In genomic region chr2:16629770-16630169, GRCh38 we compare ENCODE assay signal across 16 cellular contexts.
"Had no signal": no experiment of that assay in that cellular context is flagged by ENCODE, and none has a peak within 500 bp of the region (broad histone marks: within the 10 kb centered on the region; RNA-seq: fewer than 3 reads in every experiment).

No MANE protein-coding gene starts in this region.

- ATAC-seq: activated CD8-positive, alpha-beta memory T cell treated with anti-CD3 and anti-CD28 coated beads, Interleukin-2, amount 10 ng/mL, durations not matched to agents 7 days and 5 days; gastrocnemius medialis; naive thymus-derived CD8-positive, alpha-beta T cell had no signal

- H3K27ac Mint-ChIP-seq: activated CD8-positive, alpha-beta memory T cell treated with anti-CD3 and anti-CD28 coated beads, Interleukin-2, amount 10 ng/mL, durations not matched to agents 7 days and 5 days; endodermal cell had no signal

- DNase-seq: activated CD4-positive, alpha-beta T cell treated with anti-CD3 and anti-CD28 coated beads, Interleukin-2, amount 50 U/mL, for 48 hours; activated CD8-positive, alpha-beta memory T cell treated with anti-CD3 and anti-CD28 coated beads, Interleukin-2, amount 10 ng/mL, durations not matched to agents 7 days and 5 days; activated naive CD4-positive, alpha-beta T cell treated with anti-CD3 and anti-CD28 coated beads, Interleukin-2, amount 50 U/mL, for 16 hours; activated T-cell treated with anti-CD3 and anti-CD28 coated beads, Interleukin-2, amount 50 U/mL, for 1 hour; adrenal gland; dorsolateral prefrontal cortex; endodermal cell; gastrocnemius medialis; islet precursor cell; naive thymus-derived CD8-positive, alpha-beta T cell; occipital lobe; stimulated activated CD4-positive, alpha-beta T cell treated with anti-CD3 and anti-CD28 coated beads, Interleukin-4, amount 100 ng/mL, for 24 hours; stimulated activated naive CD4-positive, alpha-beta T cell treated with Interleukin-2 at 50 U/mL for 16 hours; upper lobe of left lung had no signal

- H3K27me3 Mint-ChIP-seq: activated CD8-positive, alpha-beta memory T cell treated with anti-CD3 and anti-CD28 coated beads, Interleukin-2, amount 10 ng/mL, durations not matched to agents 7 days and 5 days had no signal

- H3K27ac ChIP-seq: cardiac muscle cell, gastrocnemius medialis, VCaP had no signal

- H3K36me3 Mint-ChIP-seq: activated CD8-positive, alpha-beta memory T cell treated with anti-CD3 and anti-CD28 coated beads, Interleukin-2, amount 10 ng/mL, durations not matched to agents 7 days and 5 days; naive thymus-derived CD8-positive, alpha-beta T cell had no signal

- H3K9me3 Mint-ChIP-seq: endodermal cell; naive thymus-derived CD8-positive, alpha-beta T cell had no signal

- H3K4me3 ChIP-seq: adrenal gland, cardiac muscle cell, dorsolateral prefrontal cortex, gastrocnemius medialis, upper lobe of left lung had no signal

- H3K27me3 ChIP-seq: adrenal gland, cardiac muscle cell, dorsolateral prefrontal cortex, gastrocnemius medialis, upper lobe of left lung had no signal

- H3K4me3 Mint-ChIP-seq: activated CD8-positive, alpha-beta memory T cell treated with anti-CD3 and anti-CD28 coated beads, Interleukin-2, amount 10 ng/mL, durations not matched to agents 7 days and 5 days; endodermal cell; naive thymus-derived CD8-positive, alpha-beta T cell had no signal
